In genomic region chr2:20011276-20012031, GRCh38 we compare ENCODE assay signal across 1 cellular context.
TF ChIP-seq lines count a peak whose summit lies in the region.

No MANE protein-coding gene starts in this region.

TF ChIP-seq in GM23338, 12 proteins besides CTCF, POLR2A, EP300 and RAD21 (continued from another document):
- no peak for TF ChIP-seq ZNF462 (CRISPR knock-in tag; IDR thresholded peaks at IDR 0.05)
- no peak for TF ChIP-seq ZNF331 (CRISPR knock-in tag; IDR thresholded peaks at IDR 0.05; ENCODE audit: low read depth)
- TF ChIP-seq ETS1 (IDR thresholded peaks at IDR 0.05), result no peak
- no peak for TF ChIP-seq REST (IDR thresholded peaks at IDR 0.05; ENCODE audit: unreplicated experiment)
- TF ChIP-seq POLR2AphosphoS5 (IDR thresholded peaks at IDR 0.05; ENCODE audit: low read depth), result no peak
- no peak for TF ChIP-seq NANOG (IDR thresholded peaks at IDR 0.05; ENCODE audit: borderline replicate concordance)
